Comparison of ENCODE assay signal across 17 cellular contexts in genomic region chr3:71385040-71385685, GRCh38.
DNase-seq lines count a peak whose midpoint lies in the region; ATAC-seq and TF ChIP-seq lines count a peak whose summit lies in the region.
"Had no signal": no experiment of that assay in that cellular context is flagged by ENCODE, and none has a peak within 500 bp of the region (broad histone marks: within the 10 kb centered on the region; RNA-seq: fewer than 3 reads in every experiment).

No MANE protein-coding gene starts in this region.

- H2BK120ac ChIP-seq in H9 (ENCODE audit: low read depth, low read length, poor library complexity, severe bottlenecking), result no peak overlapping the region

- no peak overlapping the region for H4K91ac ChIP-seq in H9 (ENCODE audit: insufficient read length, low read depth, low read length)

- H2BK20ac ChIP-seq in H9 (ENCODE audit: low read depth, low read length, poor library complexity, severe bottlenecking), result no peak overlapping the region

- peaks cover 36 to 88% (median 65%) of the 10 kb centered on the region in 4 donors for H3K4me1 Mint-ChIP-seq in CD4-positive, CD25-positive, alpha-beta regulatory T cell
- H3K4me1 Mint-ChIP-seq in H9, result peaks cover 40 to 42% of the 10 kb centered on the region in 2 experiments
- peaks cover 63% of the 10 kb centered on the region for H3K4me1 Mint-ChIP-seq in activated T-helper 2 cell treated with anti-CD3 and anti-CD28 coated beads, Interferon-gamma antibody, Interleukin-2, Interleukin-4, amounts not matched to agents 10 μg/mL and 5 μg/mL and 100 μg/mL, durations not matched to agents 14 hours and 24 hours and 36 hours (ENCODE audit: low read depth)
- H3K4me1 Mint-ChIP-seq in naive B cell, result peaks cover 53 to 87% (median 73%) of the 10 kb centered on the region in 3 donors

- H3K23me2 ChIP-seq in H9 (ENCODE audit: insufficient read length, low read depth, low read length, poor library complexity, severe bottlenecking), result no peaks in the 10 kb centered on the region

- H2BK5ac ChIP-seq in H9 (ENCODE audit: insufficient read length, low read length), result no peak overlapping the region

- H3K36me3 Mint-ChIP-seq in CD4-positive, CD25-positive, alpha-beta regulatory T cell, result peaks cover 20% of the 10 kb centered on the region
- H3K36me3 Mint-ChIP-seq in H9 (ENCODE audit: insufficient read depth in 1 of 3, low read depth in 3 of 3) (no peaks in the 10 kb centered on the region; a peak in 3 of 7 replicates), naive B cell (peaks cover 6 to 8% of the 10 kb centered on the region in 2 donors)
- H3K36me3 Mint-ChIP-seq in activated T-helper 2 cell treated with anti-CD3 and anti-CD28 coated beads, Interferon-gamma antibody, Interleukin-2, Interleukin-4, amounts not matched to agents 10 μg/mL and 5 μg/mL and 100 μg/mL, durations not matched to agents 14 hours and 24 hours and 36 hours (ENCODE audit: low read depth), result no peaks in the 10 kb centered on the region

- peak overlapping the region; percentile 78 to 99 (median 93) for H3K27ac Mint-ChIP-seq in CD4-positive, CD25-positive, alpha-beta regulatory T cell
- H3K27ac Mint-ChIP-seq in H9, result peak overlapping the region in 2 of 3 experiments; percentile 11 to 89; a peak in 4 of 7 replicates
- H3K27ac Mint-ChIP-seq in activated T-helper 2 cell treated with anti-CD3 and anti-CD28 coated beads, Interferon-gamma antibody, Interleukin-2, Interleukin-4, amounts not matched to agents 10 μg/mL and 5 μg/mL and 100 μg/mL, durations not matched to agents 14 hours and 24 hours and 36 hours, result peak overlapping the region; percentile 85
- peak overlapping the region; percentile 44 to 97 (median 96) for H3K27ac Mint-ChIP-seq in naive B cell

- no peaks in the 10 kb centered on the region for H3K27me3 ChIP-seq in CD4-positive, CD25-positive, alpha-beta regulatory T cell (ENCODE audit: control insufficient read depth, insufficient read depth, low read length)
- H3K27me3 ChIP-seq in H9 (ENCODE audit: insufficient read depth, low read length) (no peaks in the 10 kb centered on the region), Peyer's patch (no peaks in the 10 kb centered on the region)
- H3K27me3 ChIP-seq: stomach had no signal

- intact Hi-C loops in activated T-helper 2 cell treated with anti-CD3 and anti-CD28 coated beads, Interferon-gamma antibody, Interleukin-2, Interleukin-4, amounts not matched to agents 10 μg/mL and 5 μg/mL and 100 μg/mL, durations not matched to agents 14 hours and 24 hours and 36 hours (cut with micrococcal nuclease), result loop anchor here (2.0 kb wide), 2 partner anchors 60 to 76 kb away; no protein-coding TSS in a partner anchor

- no peak for TF ChIP-seq CTCF in H9 (conservative IDR thresholded peaks at IDR 0.05)
- no peak for TF ChIP-seq CTCF in Peyer's patch (IDR thresholded peaks at IDR 0.05)

- no peak overlapping the region for H3K4ac ChIP-seq in H9 (ENCODE audit: low read depth, low read length)

- 0 out of 2 replicates have a peak overlapping the region, but pooled peaks have one; percentile 55 for H3K14ac ChIP-seq in H9 (ENCODE audit: insufficient read depth, low read length)

- no peak overlapping the region for H3K4me2 ChIP-seq in H9 (ENCODE audit: insufficient read depth, insufficient read length, low read length)
- H3K4me2 ChIP-seq: KMS-11 had no signal

- no peak overlapping the region for H2BK15ac ChIP-seq in H9 (ENCODE audit: low read depth, low read length)

- H3K4me3 Mint-ChIP-seq in CD4-positive, CD25-positive, alpha-beta regulatory T cell, result peak overlapping the region in 3 of 4 donors; percentile 36 to 50 (median 48)
- H3K4me3 Mint-ChIP-seq in H9 (no peak overlapping the region), naive B cell (peak overlapping the region; percentile 10 to 88 (median 57))
- H3K4me3 Mint-ChIP-seq in activated T-helper 2 cell treated with anti-CD3 and anti-CD28 coated beads, Interferon-gamma antibody, Interleukin-2, Interleukin-4, amounts not matched to agents 10 μg/mL and 5 μg/mL and 100 μg/mL, durations not matched to agents 14 hours and 24 hours and 36 hours (ENCODE audit: low read depth), result peak overlapping the region; percentile 22

- no peaks in the 10 kb centered on the region for H3K79me2 ChIP-seq in H9 (ENCODE audit: insufficient read depth, low read length)

- no peak overlapping the region for H4K5ac ChIP-seq in H9 (ENCODE audit: insufficient read length, low read depth, low read length)

- H2BK12ac ChIP-seq in H9 (ENCODE audit: insufficient read length, low read depth, low read length), result no peak overlapping the region

- peaks cover 55% of the 10 kb centered on the region for H3K4me1 ChIP-seq in CD4-positive, CD25-positive, alpha-beta regulatory T cell (ENCODE audit: control insufficient read depth, insufficient read depth, low read length, poor library complexity, severe bottlenecking)
- H3K4me1 ChIP-seq in H9 (ENCODE audit: insufficient read depth, low read length) (peaks cover 11% of the 10 kb centered on the region; the same call in 1 of the 2 replicates), Peyer's patch (peaks cover 3 to 17% (median 5%) of the 10 kb centered on the region in 4 donors)

- no peak for TF ChIP-seq POLR2A in Peyer's patch (IDR thresholded peaks at IDR 0.05)

- DNase-seq in CD4-positive, CD25-positive, alpha-beta regulatory T cell, result no peak
- DNase-seq in H9, result no peak
- no peak for DNase-seq in activated T-helper 2 cell treated with anti-CD3 and anti-CD28 coated beads, Interferon-gamma antibody, Interleukin-2, Interleukin-4, amounts not matched to agents 10 μg/mL and 5 μg/mL and 100 μg/mL, durations not matched to agents 14 hours and 24 hours and 36 hours (ENCODE audit: low spot score)
- no peak for DNase-seq in naive B cell
- DNase-seq in Peyer's patch, result no peak
- DNase-seq in SHP77 treated with DMSO at 0.1 percent for 48 hours (lab: John Stamatoyannopoulos, UW), result no peak
- no peak for DNase-seq in AG20443 (ENCODE audit: low spot score)
- DNase-seq: glutamatergic neuron, GOT3, kidney glomerular epithelial cell, NCI-H2029, NCI-H526, right cardiac atrium, stomach had no signal

- peak overlapping the region; percentile 62 for H3K27ac ChIP-seq in CD4-positive, CD25-positive, alpha-beta regulatory T cell (ENCODE audit: insufficient read depth, low read length, poor library complexity, severe bottlenecking)
- H3K27ac ChIP-seq in H9 (ENCODE audit: insufficient read length, low read depth, low read length), result no peak overlapping the region
- H3K27ac ChIP-seq in Peyer's patch, result no peak overlapping the region
- H3K27ac ChIP-seq: KMS-11, stomach had no signal

- no peaks in the 10 kb centered on the region for H3K27me3 Mint-ChIP-seq in CD4-positive, CD25-positive, alpha-beta regulatory T cell
- H3K27me3 Mint-ChIP-seq in H9 (ENCODE audit: low read depth), result peaks cover 2% of the 10 kb centered on the region; the same call in 1 of the 2 replicates
- no peaks in the 10 kb centered on the region for H3K27me3 Mint-ChIP-seq in activated T-helper 2 cell treated with anti-CD3 and anti-CD28 coated beads, Interferon-gamma antibody, Interleukin-2, Interleukin-4, amounts not matched to agents 10 μg/mL and 5 μg/mL and 100 μg/mL, durations not matched to agents 14 hours and 24 hours and 36 hours (ENCODE audit: low read depth)
- H3K27me3 Mint-ChIP-seq in naive B cell, result no peaks in the 10 kb centered on the region

- H3K36me3 ChIP-seq in CD4-positive, CD25-positive, alpha-beta regulatory T cell (ENCODE audit: control insufficient read depth, insufficient read depth, low read length), result no peaks in the 10 kb centered on the region
- no peaks in the 10 kb centered on the region for H3K36me3 ChIP-seq in Peyer's patch
- H3K36me3 ChIP-seq: stomach had no signal

- H4K20me1 ChIP-seq in H9 (ENCODE audit: control insufficient read depth, insufficient read depth, insufficient read length), result no peaks in the 10 kb centered on the region

- no peak overlapping the region for H3T11ph ChIP-seq in H9 (ENCODE audit: low read length)

- H3K79me1 ChIP-seq in H9 (ENCODE audit: insufficient read depth, low read depth, low read length, poor library complexity, severe bottlenecking), result no peaks in the 10 kb centered on the region

- no peaks in the 10 kb centered on the region for H3K9me3 Mint-ChIP-seq in CD4-positive, CD25-positive, alpha-beta regulatory T cell
- H3K9me3 Mint-ChIP-seq in H9, result peaks cover 3% of the 10 kb centered on the region in 2 experiments; a peak in 2 of 5 replicates
- no peaks in the 10 kb centered on the region for H3K9me3 Mint-ChIP-seq in activated T-helper 2 cell treated with anti-CD3 and anti-CD28 coated beads, Interferon-gamma antibody, Interleukin-2, Interleukin-4, amounts not matched to agents 10 μg/mL and 5 μg/mL and 100 μg/mL, durations not matched to agents 14 hours and 24 hours and 36 hours
- peaks cover 0 to 2% (median 0%) of the 10 kb centered on the region in 7 donors for H3K9me3 Mint-ChIP-seq in naive B cell

- no peak overlapping the region for H2AK5ac ChIP-seq in H9 (ENCODE audit: insufficient read length, low read length)

- WGBS in H9 (ENCODE audit: extremely low coverage, insufficient read length, low lambda C conversion rate), result no CpG with 5 or more reads among the region's 6 CpGs

- H3K18ac ChIP-seq in H9 (ENCODE audit: insufficient read length, low read depth, low read length), result no peak overlapping the region

- H3K9me3 ChIP-seq in CD4-positive, CD25-positive, alpha-beta regulatory T cell (ENCODE audit: control insufficient read depth in 2 of 2, low read length in 2 of 2), result no peaks in the 10 kb centered on the region
- H3K9me3 ChIP-seq in H9 (ENCODE audit: control insufficient read depth, low read depth, low read length) (no peaks in the 10 kb centered on the region), Peyer's patch (no peaks in the 10 kb centered on the region)
- H3K9me3 ChIP-seq: stomach had no signal

- no peak overlapping the region for H2AFZ ChIP-seq in H9 (ENCODE audit: low read length)

- no peak for ATAC-seq in CD4-positive, CD25-positive, alpha-beta regulatory T cell (ENCODE audit: low read depth in 2 of 2)
- ATAC-seq in naive B cell (ENCODE audit: low read depth in 2 of 2), result no peak
- ATAC-seq in HG02870 (IDR thresholded peaks at IDR 0.05; ENCODE audit: unreplicated experiment), result no peak
- ATAC-seq: right cardiac atrium, Right ventricle myocardium inferior had no signal

- H3K23ac ChIP-seq in H9 (ENCODE audit: insufficient read length, low read depth, low read length), result no peak overlapping the region

- H3K56ac ChIP-seq in H9 (ENCODE audit: insufficient read length, low read depth, low read length), result no peak overlapping the region

- peak overlapping the region; percentile 20 for H3K4me3 ChIP-seq in CD4-positive, CD25-positive, alpha-beta regulatory T cell (ENCODE audit: low read depth, low read length)
- H3K4me3 ChIP-seq in Peyer's patch, result no peak overlapping the region
- H3K4me3 ChIP-seq: stomach had no signal

- H3K9ac ChIP-seq in H9 (ENCODE audit: extremely low read depth, insufficient read length, low read length), result peak overlapping the region; percentile 33
- H3K9ac ChIP-seq: KMS-11 had no signal

- H4K8ac ChIP-seq in H9 (replicated peaks; ENCODE audit: insufficient read length, low read depth, low read length), result no peak overlapping the region

Comparison
In these comparisons a context has a peak if more than half of its experiments do, and no peak if none do; other contexts are left out.
1. H3K4me3 Mint-ChIP-seq: peak in CD4-positive, CD25-positive, alpha-beta regulatory T cell (3 of 4), activated T-helper 2 cell treated with anti-CD3 and anti-CD28 coated beads, Interferon-gamma antibody, Interleukin-2, Interleukin-4, amounts not matched to agents 10 μg/mL and 5 μg/mL and 100 μg/mL, durations not matched to agents 14 hours and 24 hours and 36 hours (single experiment) and naive B cell (8 of 8); none in H9 (0 of 2).
2. Peak in every context shown above with its lines, with median percentiles within 50 percentile points of each other: H3K27ac Mint-ChIP-seq.